Comparison of ENCODE assay signal across 21 cellular contexts in genomic region chr15:91104111-91104510, GRCh38. TPM values are rescaled to one million over a fixed set of nuclear protein-coding genes. Genes with fewer than 3 reads are reported as not detected.
DNase-seq lines count a peak whose midpoint lies in the region; ATAC-seq and TF ChIP-seq lines count a peak whose summit lies in the region.
"Had no signal": no experiment of that assay in that cellular context is flagged by ENCODE, and none has a peak within 500 bp of the region (broad histone marks: within the 10 kb centered on the region; RNA-seq: fewer than 3 reads in every experiment).

No MANE protein-coding gene starts in this region.

- DNase-seq in Right ventricle myocardium superior, result peak; percentile 67
- DNase-seq in cardiac septum (ENCODE audit: low spot score), result no peak
- DNase-seq in dorsolateral prefrontal cortex, result peak in 9 of 10 donors; percentile 33 to 92 (median 79)
- DNase-seq in left lobe of liver (ENCODE audit: low spot score), result no peak
- no peak for DNase-seq in GM03348 (ENCODE audit: low spot score)
- no peak for DNase-seq in activated T-cell treated with anti-CD3 and anti-CD28 coated beads for 4 hours
- no peak for DNase-seq in foreskin keratinocyte
- DNase-seq: activated CD4-positive, alpha-beta T cell treated with anti-CD3 and anti-CD28 coated beads for 48 hours; activated gamma-delta T cell; amniotic stem cell; cerebellar nuclear complex; DMS 273 treated with DMSO at 0.1 percent for 48 hours; effector memory CD8-positive, alpha-beta T cell; KG1; NCI-H1048; NCI-H774 had no signal

- H3K4me1 ChIP-seq in foreskin keratinocyte, result no peaks in the 10 kb centered on the region
- H3K4me1 ChIP-seq: parathyroid adenoma had no signal

- peak overlapping the region in 46 of 59 donors; percentile 2 to 89 (median 70) for H3K4me3 ChIP-seq in dorsolateral prefrontal cortex
- H3K4me3 ChIP-seq: BLaER1, smooth muscle cell, thoracic aorta had no signal

- TF ChIP-seq CTCF in dorsolateral prefrontal cortex (IDR thresholded peaks at IDR 0.05 in 54 of 56, conservative IDR thresholded peaks at IDR 0.05 in 2 of 56; ENCODE audit: low read depth in 1 of 56, partially characterized antibody in 56 of 56) (peak in 2 of 56 donors; percentile 17 to 25), foreskin keratinocyte (conservative IDR thresholded peaks at IDR 0.05) (no peak)

- intact Hi-C loops in Right ventricle myocardium superior (cut with DNase I), result no loop called here
- intact Hi-C loops in cardiac septum (cut with DNase I), result no loop called here
- intact Hi-C loops in dorsolateral prefrontal cortex (cut with DNase I), result loop anchor here in 1 of 2 donors (5.0 kb wide), 1 partner anchor 47 kb away; no protein-coding TSS in a partner anchor

- peaks cover 0 to 23% (median 3%) of the 10 kb centered on the region in 45 donors for H3K27me3 ChIP-seq in dorsolateral prefrontal cortex
- H3K27me3 ChIP-seq in foreskin keratinocyte, result peaks cover 48% of the 10 kb centered on the region

- ATAC-seq in Right ventricle myocardium superior (ENCODE audit: poor library complexity) (peak; percentile 80), left lobe of liver (peak; percentile 50), GM21786 (IDR thresholded peaks at IDR 0.05; ENCODE audit: unreplicated experiment) (no peak), foreskin keratinocyte (no peak)
- ATAC-seq: effector memory CD8-positive, alpha-beta T cell had no signal

- H3K27ac ChIP-seq in dorsolateral prefrontal cortex (peak overlapping the region in 58 of 59 donors; percentile 26 to 96 (median 85)), foreskin keratinocyte (no peak overlapping the region)
- H3K27ac ChIP-seq: BLaER1, parathyroid adenoma, thoracic aorta had no signal

RNA-seq across cellular contexts. Expression of gene SV2B, which starts 4.1 kb away (rescaled TPM):
- total RNA-seq in Right ventricle myocardium superior, result 4.1 TPM
- total RNA-seq in cardiac septum, result 3.7 TPM
- total RNA-seq in dorsolateral prefrontal cortex, result 100 to 1,000 TPM in 119 of 120 experiments, 10 to 100 TPM in 1; 93.1 to 384 (median 276) TPM
- 0.60 TPM for total RNA-seq in left lobe of liver
- total RNA-seq in foreskin keratinocyte, result not detected in 2 replicates
- polyA plus RNA-seq in foreskin keratinocyte, result not detected in 2 replicates
- total RNA-seq: smooth muscle cell had no signal
- polyA plus RNA-seq: smooth muscle cell had no signal

Comparison
In these comparisons a context has a peak if more than half of its experiments do, and no peak if none do; other contexts are left out.
1. DNase-seq: peak in Right ventricle myocardium superior (single experiment) and dorsolateral prefrontal cortex (9 of 10); none in cardiac septum (single experiment), left lobe of liver (single experiment), GM03348 (single experiment), activated T-cell treated with anti-CD3 and anti-CD28 coated beads for 4 hours (single experiment) and foreskin keratinocyte (0 of 2).
2. ATAC-seq: peak in Right ventricle myocardium superior (single experiment) and left lobe of liver (single experiment); none in GM21786 (single experiment) and foreskin keratinocyte (single experiment).
3. RNA of gene SV2B, which starts 4.1 kb away (total RNA-seq): 93.1 to 384 TPM in dorsolateral prefrontal cortex; 4.1 TPM in Right ventricle myocardium superior (single experiment), 3.7 TPM in cardiac septum (single experiment), 0.60 TPM in left lobe of liver (single experiment) and not detected in foreskin keratinocyte; every median in the first group is over 10 times any median in the second.